In the genomic region with DNA sequence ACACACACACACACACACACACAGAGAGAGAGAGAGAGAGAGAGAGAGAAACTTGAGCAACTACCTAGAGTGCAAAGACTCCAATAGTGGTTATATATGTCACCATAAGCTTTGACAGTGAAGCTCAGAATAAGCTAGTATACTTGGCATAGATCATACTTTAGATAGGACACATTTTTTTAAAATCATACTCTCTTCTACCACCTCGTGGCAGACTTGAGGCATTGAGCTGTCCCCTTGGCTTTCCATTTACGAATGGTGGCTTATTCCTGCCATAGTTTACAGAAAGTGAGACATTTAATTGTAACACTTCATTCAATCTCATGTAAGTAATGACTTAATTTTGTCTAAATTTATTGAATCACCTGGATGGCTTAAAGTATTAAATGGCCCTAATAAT, we compare ENCODE assay signal across 1 cellular context.
TF ChIP-seq lines count a peak whose summit lies in the region.

No MANE protein-coding gene starts in this region.

TF ChIP-seq in HCT116, 20 proteins besides CTCF, POLR2A, EP300 and RAD21 (continued from another document):
- TF ChIP-seq ZNF274 (IDR thresholded peaks at IDR 0.05; ENCODE audit: low read depth, low read length) (no peak), SIN3A (IDR thresholded peaks at IDR 0.05; ENCODE audit: low read depth) (no peak), SP1 (IDR thresholded peaks at IDR 0.05; ENCODE audit: low read depth) (no peak), CEBPB (IDR thresholded peaks at IDR 0.05; ENCODE audit: low read depth) (no peak), TCF7L2 (IDR thresholded peaks at IDR 0.05; ENCODE audit: borderline replicate concordance, extremely low read depth, insufficient read depth, insufficient read length) (no peak)
- TF ChIP-seq, protein P1, sequence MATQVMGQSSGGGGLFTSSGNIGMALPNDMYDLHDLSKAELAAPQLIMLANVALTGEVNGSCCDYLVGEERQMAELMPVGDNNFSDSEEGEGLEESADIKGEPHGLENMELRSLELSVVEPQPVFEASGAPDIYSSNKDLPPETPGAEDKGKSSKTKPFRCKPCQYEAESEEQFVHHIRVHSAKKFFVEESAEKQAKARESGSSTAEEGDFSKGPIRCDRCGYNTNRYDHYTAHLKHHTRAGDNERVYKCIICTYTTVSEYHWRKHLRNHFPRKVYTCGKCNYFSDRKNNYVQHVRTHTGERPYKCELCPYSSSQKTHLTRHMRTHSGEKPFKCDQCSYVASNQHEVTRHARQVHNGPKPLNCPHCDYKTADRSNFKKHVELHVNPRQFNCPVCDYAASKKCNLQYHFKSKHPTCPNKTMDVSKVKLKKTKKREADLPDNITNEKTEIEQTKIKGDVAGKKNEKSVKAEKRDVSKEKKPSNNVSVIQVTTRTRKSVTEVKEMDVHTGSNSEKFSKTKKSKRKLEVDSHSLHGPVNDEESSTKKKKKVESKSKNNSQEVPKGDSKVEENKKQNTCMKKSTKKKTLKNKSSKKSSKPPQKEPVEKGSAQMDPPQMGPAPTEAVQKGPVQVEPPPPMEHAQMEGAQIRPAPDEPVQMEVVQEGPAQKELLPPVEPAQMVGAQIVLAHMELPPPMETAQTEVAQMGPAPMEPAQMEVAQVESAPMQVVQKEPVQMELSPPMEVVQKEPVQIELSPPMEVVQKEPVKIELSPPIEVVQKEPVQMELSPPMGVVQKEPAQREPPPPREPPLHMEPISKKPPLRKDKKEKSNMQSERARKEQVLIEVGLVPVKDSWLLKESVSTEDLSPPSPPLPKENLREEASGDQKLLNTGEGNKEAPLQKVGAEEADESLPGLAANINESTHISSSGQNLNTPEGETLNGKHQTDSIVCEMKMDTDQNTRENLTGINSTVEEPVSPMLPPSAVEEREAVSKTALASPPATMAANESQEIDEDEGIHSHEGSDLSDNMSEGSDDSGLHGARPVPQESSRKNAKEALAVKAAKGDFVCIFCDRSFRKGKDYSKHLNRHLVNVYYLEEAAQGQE (IDR thresholded peaks at IDR 0.05; ENCODE audit: low read depth), result no peak
- TF ChIP-seq, protein P2, sequence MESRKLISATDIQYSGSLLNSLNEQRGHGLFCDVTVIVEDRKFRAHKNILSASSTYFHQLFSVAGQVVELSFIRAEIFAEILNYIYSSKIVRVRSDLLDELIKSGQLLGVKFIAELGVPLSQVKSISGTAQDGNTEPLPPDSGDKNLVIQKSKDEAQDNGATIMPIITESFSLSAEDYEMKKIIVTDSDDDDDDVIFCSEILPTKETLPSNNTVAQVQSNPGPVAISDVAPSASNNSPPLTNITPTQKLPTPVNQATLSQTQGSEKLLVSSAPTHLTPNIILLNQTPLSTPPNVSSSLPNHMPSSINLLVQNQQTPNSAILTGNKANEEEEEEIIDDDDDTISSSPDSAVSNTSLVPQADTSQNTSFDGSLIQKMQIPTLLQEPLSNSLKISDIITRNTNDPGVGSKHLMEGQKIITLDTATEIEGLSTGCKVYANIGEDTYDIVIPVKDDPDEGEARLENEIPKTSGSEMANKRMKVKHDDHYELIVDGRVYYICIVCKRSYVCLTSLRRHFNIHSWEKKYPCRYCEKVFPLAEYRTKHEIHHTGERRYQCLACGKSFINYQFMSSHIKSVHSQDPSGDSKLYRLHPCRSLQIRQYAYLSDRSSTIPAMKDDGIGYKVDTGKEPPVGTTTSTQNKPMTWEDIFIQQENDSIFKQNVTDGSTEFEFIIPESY (IDR thresholded peaks at IDR 0.05; ENCODE audit: extremely low read depth, insufficient replicate concordance, low read length), result no peak
- TF ChIP-seq, protein P3, sequence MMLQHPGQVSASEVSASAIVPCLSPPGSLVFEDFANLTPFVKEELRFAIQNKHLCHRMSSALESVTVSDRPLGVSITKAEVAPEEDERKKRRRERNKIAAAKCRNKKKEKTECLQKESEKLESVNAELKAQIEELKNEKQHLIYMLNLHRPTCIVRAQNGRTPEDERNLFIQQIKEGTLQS (IDR thresholded peaks at IDR 0.05), result no peak
